ENCODE assay signal across 29 cellular contexts in genomic region chr4:139492429-139492828, GRCh38.
"Had no signal": no experiment of that assay in that cellular context is flagged by ENCODE, and none has a peak within 500 bp of the region (broad histone marks: within the 10 kb centered on the region; RNA-seq: fewer than 3 reads in every experiment).

No MANE protein-coding gene starts in this region.

- DNase-seq: activated CD4-positive, alpha-beta T cell treated with anti-CD3 and anti-CD28 coated beads for 48 hours; activated CD4-positive, alpha-beta T cell treated with anti-CD3 and anti-CD28 coated beads, Interleukin-2, amount 50 U/mL, for 48 hours; activated CD8-positive, alpha-beta memory T cell treated with anti-CD3 and anti-CD28 coated beads for 24 hours; activated effector memory CD4-positive, alpha-beta T cell treated with Interleukin-2 at 50 U/mL for 16 hours; activated naive CD4-positive, alpha-beta T cell treated with Interleukin-2 at 50 U/mL for 16 hours; anterior cingulate cortex; foreskin fibroblast; head of caudate nucleus; hippocampal formation; left cardiac atrium; left ventricle myocardium superior; naive B cell; nephron progenitor cell; ovary; retina; stimulated activated CD4-positive, alpha-beta T cell treated with anti-CD3 and anti-CD28 coated beads, Interleukin-12 subunit alpha, Interleukin-12 subunit beta, amount 100 ng/mL, for 4 hours; stimulated activated CD4-positive, alpha-beta T cell treated with anti-CD3 and anti-CD28 coated beads, Interleukin-4, amount 100 ng/mL, for 24 hours; stimulated activated naive CD8-positive, alpha-beta T cell treated with anti-CD3 and anti-CD28 coated beads, Interleukin-15, amount 100 ng/mL, for 72 hours; uterus had no signal

- H3K9me3 Mint-ChIP-seq: stimulated activated effector memory CD8-positive, alpha-beta T cell treated with anti-CD3 and anti-CD28 coated beads, Interleukin-12 subunit alpha, Interleukin-12 subunit beta, amount 100 ng/mL, for 72 hours; stimulated activated naive CD8-positive, alpha-beta T cell treated with anti-CD3 and anti-CD28 coated beads, Interleukin-15, amount 100 ng/mL, for 72 hours; type B pancreatic cell had no signal

- H3K36me3 Mint-ChIP-seq: naive B cell; stimulated activated effector memory CD8-positive, alpha-beta T cell treated with anti-CD3 and anti-CD28 coated beads, Interleukin-12 subunit alpha, Interleukin-12 subunit beta, amount 100 ng/mL, for 72 hours; type B pancreatic cell had no signal

- H3K4me1 ChIP-seq: uterus had no signal

- H3K4me1 Mint-ChIP-seq: naive B cell; stimulated activated effector memory CD8-positive, alpha-beta T cell treated with anti-CD3 and anti-CD28 coated beads, Interleukin-12 subunit alpha, Interleukin-12 subunit beta, amount 100 ng/mL, for 72 hours; stimulated activated naive CD8-positive, alpha-beta T cell treated with anti-CD3 and anti-CD28 coated beads, Interleukin-15, amount 100 ng/mL, for 72 hours had no signal

- H3K4me3 Mint-ChIP-seq: activated naive CD8-positive, alpha-beta T cell; naive B cell; nephron progenitor cell; stimulated activated effector memory CD8-positive, alpha-beta T cell treated with anti-CD3 and anti-CD28 coated beads, Interleukin-12 subunit alpha, Interleukin-12 subunit beta, amount 100 ng/mL, for 72 hours; stimulated activated naive CD8-positive, alpha-beta T cell treated with anti-CD3 and anti-CD28 coated beads, Interleukin-15, amount 100 ng/mL, for 72 hours; type B pancreatic cell had no signal

- H3K9me3 ChIP-seq: ovary, uterus had no signal

- H3K36me3 ChIP-seq: ovary, uterus had no signal

- H3K4me3 ChIP-seq: ovary, skin epidermis, uterus had no signal

- FAIRE-seq: keratinocyte had no signal

- H3K27me3 Mint-ChIP-seq: naive B cell, progenitor cell of endocrine pancreas, type B pancreatic cell had no signal

- H3K27me3 ChIP-seq: ovary, uterus had no signal

- H3K27ac ChIP-seq: ovary, skin epidermis, uterus, VCaP had no signal

- ATAC-seq: activated CD4-positive, CD25-positive, alpha-beta regulatory T cell treated with anti-CD3 and anti-CD28 coated beads, Interleukin-2, amount 50 U/mL, for 24 hours; esophagus mucosa; left cardiac atrium; sciatic nerve; stimulated activated effector memory CD8-positive, alpha-beta T cell treated with anti-CD3 and anti-CD28 coated beads, Interleukin-12 subunit alpha, Interleukin-12 subunit beta, amount 100 ng/mL, for 72 hours; stimulated activated naive CD8-positive, alpha-beta T cell treated with anti-CD3 and anti-CD28 coated beads, Interleukin-15, amount 100 ng/mL, for 72 hours had no signal

- H3K27ac Mint-ChIP-seq: activated naive CD8-positive, alpha-beta T cell; naive B cell; nephron progenitor cell; progenitor cell of endocrine pancreas; stimulated activated effector memory CD8-positive, alpha-beta T cell treated with anti-CD3 and anti-CD28 coated beads, Interleukin-12 subunit alpha, Interleukin-12 subunit beta, amount 100 ng/mL, for 72 hours; stimulated activated naive CD8-positive, alpha-beta T cell treated with anti-CD3 and anti-CD28 coated beads, Interleukin-15, amount 100 ng/mL, for 72 hours; type B pancreatic cell had no signal
